Comparison of ENCODE assay signal across 18 cellular contexts in genomic region chr12:77742631-77743030, GRCh38.
"Had no signal": no experiment of that assay in that cellular context is flagged by ENCODE, and none has a peak within 500 bp of the region (broad histone marks: within the 10 kb centered on the region; RNA-seq: fewer than 3 reads in every experiment).

No MANE protein-coding gene starts in this region.

- H3K4me3 ChIP-seq: neural progenitor cell, smooth muscle cell, vagina had no signal

- H3K4me1 ChIP-seq: vagina had no signal

- DNase-seq: activated CD4-positive, alpha-beta T cell treated with anti-CD3 and anti-CD28 coated beads, Interleukin-2, amount 10 ng/mL, durations not matched to agents 7 days and 5 days; activated CD8-positive, alpha-beta T cell treated with anti-CD3 and anti-CD28 coated beads, Interleukin-2, amount 10 ng/mL, durations not matched to agents 7 days and 5 days; activated naive CD4-positive, alpha-beta T cell treated with Interleukin-2 at 50 U/mL for 16 hours; activated naive CD8-positive, alpha-beta T cell treated with anti-CD3 and anti-CD28 coated beads, Interleukin-2, amount 10 ng/mL, durations not matched to agents 7 days and 5 days; activated T-cell treated with anti-CD3 and anti-CD28 coated beads, Interleukin-2, amount 50 U/mL, for 24 hours; amygdala; dermis blood vessel endothelial cell; effector memory CD8-positive, alpha-beta T cell; left cardiac atrium; mesenchymal stem cell; naive thymus-derived CD4-positive, alpha-beta T cell; stimulated activated CD4-positive, alpha-beta T cell treated with anti-CD3 and anti-CD28 coated beads, Interleukin-4, amount 100 ng/mL, for 1 hour; stimulated activated naive CD8-positive, alpha-beta T cell treated with anti-CD3 and anti-CD28 coated beads, Interleukin-15, amount 100 ng/mL, for 72 hours; trophoblast cell had no signal

- H3K36me3 ChIP-seq: neural progenitor cell, vagina had no signal

- H3K27ac ChIP-seq: neural progenitor cell, vagina had no signal

- H3K27me3 ChIP-seq: neural progenitor cell, vagina had no signal

- ATAC-seq: activated CD8-positive, alpha-beta T cell treated with anti-CD3 and anti-CD28 coated beads, Interleukin-2, amount 10 ng/mL, durations not matched to agents 7 days and 5 days; effector memory CD8-positive, alpha-beta T cell; left cardiac atrium; naive thymus-derived CD4-positive, alpha-beta T cell; sciatic nerve; stimulated activated naive CD8-positive, alpha-beta T cell treated with anti-CD3 and anti-CD28 coated beads, Interleukin-15, amount 100 ng/mL, for 72 hours had no signal

- H3K9me3 ChIP-seq: vagina had no signal
